7 cellular contexts compared by ENCODE assay signal in the genomic region with DNA sequence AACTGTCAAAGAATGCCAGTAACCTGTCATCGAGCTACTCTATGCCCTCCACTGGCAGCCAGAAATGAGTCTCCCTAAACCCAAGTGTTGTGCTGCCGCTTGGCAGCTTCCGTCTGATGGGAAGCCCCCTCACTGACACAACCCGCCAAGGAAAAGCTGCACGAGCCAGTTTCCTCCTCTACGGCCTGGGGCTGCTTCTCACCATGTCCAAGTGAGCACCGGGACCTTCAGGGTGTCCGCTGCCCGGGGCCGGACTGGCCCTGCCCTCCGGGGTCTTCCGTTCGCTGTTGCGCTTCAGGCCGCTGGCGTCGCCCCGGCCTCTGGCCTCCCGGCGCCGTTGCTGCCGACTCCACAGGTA. TPM values are rescaled to one million over a fixed set of nuclear protein-coding genes. Genes with fewer than 3 reads are reported as not detected.
DNase-seq lines count a peak whose midpoint lies in the region; ATAC-seq lines count a peak whose summit lies in the region.

No MANE protein-coding gene starts in this region.

- H3K27ac ChIP-seq in adipose tissue (ENCODE audit: low read depth, low read length), result peak overlapping the region; percentile 88

- no peaks in the 10 kb centered on the region for H3K9me3 ChIP-seq in iPS-15b (ENCODE audit: control insufficient read depth, insufficient read depth, low read length)

- ATAC-seq in GM18519 (IDR thresholded peaks at IDR 0.05; ENCODE audit: low FRiP score, unreplicated experiment), result peak; percentile 20
- peak; percentile 14 for ATAC-seq in HG02798 (IDR thresholded peaks at IDR 0.05; ENCODE audit: poor library complexity, unreplicated experiment)

- 0 to 1% (median 1%) methylated on average over 22 of the region's 22 CpGs for WGBS in adipose tissue, 3 donors

- H3K9ac ChIP-seq in iPS-15b (ENCODE audit: low read depth, low read length), result peak overlapping the region; percentile 82

- H3K36me3 ChIP-seq in iPS-15b (ENCODE audit: control insufficient read depth, insufficient read depth, low read length), result no peaks in the 10 kb centered on the region

- peak overlapping the region; percentile 84 for H3K4me3 ChIP-seq in iPS-15b (ENCODE audit: low read depth, low read length)

- H3K27me3 ChIP-seq in iPS-15b (ENCODE audit: control insufficient read depth, insufficient read depth, low read length), result no peaks in the 10 kb centered on the region

- DNase-seq in RPMI7951 (ENCODE audit: low read depth) (peak; percentile 28), NCI-H187 (lab: John Stamatoyannopoulos, UW) (no peak)
- DNase-seq in stimulated activated CD4-positive, alpha-beta T cell treated with anti-CD3 and anti-CD28 coated beads, Interleukin-15, amount 100 ng/mL, for 48 hours (ENCODE audit: low read depth in 2 of 2), result peak; percentile 10 to 36

- no peaks in the 10 kb centered on the region for H3K4me1 ChIP-seq in iPS-15b (ENCODE audit: control insufficient read depth, insufficient read depth, low read length)

RNA-seq across cellular contexts. Expression of a gene that starts 0.5 kb away (rescaled TPM):
- 77.4 and 81.5 TPM in 2 replicates for total RNA-seq in RPMI7951 (2014; rRNA removed; shearing (Covaris generic))
- polyA plus RNA-seq in adipose tissue, result 10 to 100 TPM; 17.3 to 27.0 (median 23.5) TPM

RNA-seq across cellular contexts. Expression of a gene that starts 0.9 kb away (rescaled TPM):
- 6.5 and 10.0 TPM in 2 replicates for total RNA-seq in RPMI7951 (2014; rRNA removed; shearing (Covaris generic))
- 1 to 10 TPM; 1.2 to 5.1 (median 1.3) TPM for polyA plus RNA-seq in adipose tissue

Comparison
In these comparisons a context has a peak if more than half of its experiments do, and no peak if none do; other contexts are left out.
1. DNase-seq: peak in RPMI7951 (single experiment) and stimulated activated CD4-positive, alpha-beta T cell treated with anti-CD3 and anti-CD28 coated beads, Interleukin-15, amount 100 ng/mL, for 48 hours (2 of 2); none in NCI-H187 (0 of 2).